Comparison of ENCODE assay signal across 8 cellular contexts in genomic region chr1:24705260-24706073, GRCh38. TPM values are rescaled to one million over a fixed set of nuclear protein-coding genes. Genes with fewer than 3 reads are reported as not detected.
A peak's percentile ranks its signal among the peaks of the same experiment; 100 is the strongest.
DNase-seq lines count a peak whose midpoint lies in the region; ATAC-seq and TF ChIP-seq lines count a peak whose summit lies in the region.

No MANE protein-coding gene starts in this region.

- H3K27me3 ChIP-seq in DOHH2 (ENCODE audit: control insufficient read depth, low read length) = no peaks in the 10 kb centered on the region
- no peaks in the 10 kb centered on the region for H3K27me3 ChIP-seq in heart right ventricle
- H3K27me3 ChIP-seq in ovary = no peaks in the 10 kb centered on the region

- no peaks in the 10 kb centered on the region; the same call in 1 of the 2 replicates for H3F3A ChIP-seq in DOHH2 (ENCODE audit: control insufficient read depth, insufficient read depth)

- TF ChIP-seq CTCF in DOHH2 (IDR thresholded peaks at IDR 0.05; ENCODE audit: low read depth, low read length, poor library complexity, severe bottlenecking) (no peak), heart right ventricle (IDR thresholded peaks at IDR 0.05) (peak in 1 of 9 donors; percentile 19), ovary (IDR thresholded peaks at IDR 0.05) (no peak)

- no peaks in the 10 kb centered on the region for H3K79me2 ChIP-seq in DOHH2 (ENCODE audit: control insufficient read depth, low read length)

- H4K20me1 ChIP-seq in DOHH2 (ENCODE audit: control insufficient read depth, insufficient read depth, low read depth, low read length) = no peaks in the 10 kb centered on the region

- peak; percentile 80 for ATAC-seq in HG03342 (IDR thresholded peaks at IDR 0.05; ENCODE audit: unreplicated experiment)
- peak; percentile 94 to 99 (median 97) for ATAC-seq in heart right ventricle
- no peak for ATAC-seq in GM19455 (IDR thresholded peaks at IDR 0.05; ENCODE audit: unreplicated experiment)

- H3K4me2 ChIP-seq in DOHH2 (ENCODE audit: low read length) = peak overlapping the region; percentile 49

- no peak for TF ChIP-seq POLR2A in ovary (IDR thresholded peaks at IDR 0.05)

- H3K4me3 ChIP-seq in DOHH2 (ENCODE audit: low read length) (peak overlapping the region; percentile 34), heart right ventricle (peak overlapping the region in 7 of 10 donors; percentile 12 to 31 (median 22)), ovary (peak overlapping the region; percentile 0)

- H3K27ac ChIP-seq in DOHH2 (ENCODE audit: low read depth, low read length) = no peak overlapping the region
- H3K27ac ChIP-seq in heart right ventricle = peak overlapping the region; percentile 70 to 92 (median 83)
- no peak overlapping the region for H3K27ac ChIP-seq in ovary

- H3K9me2 ChIP-seq in DOHH2 (replicated peaks; ENCODE audit: control insufficient read depth, low read length) = no peaks in the 10 kb centered on the region

- H3K4me1 ChIP-seq in DOHH2 (ENCODE audit: control insufficient read depth, low read length) (peaks cover 18% of the 10 kb centered on the region), heart right ventricle (peaks cover 5 to 47% (median 30%) of the 10 kb centered on the region in 9 donors), ovary (ENCODE audit: insufficient read depth) (no peaks in the 10 kb centered on the region)

- 22 to 27% methylated on average over 18 of the region's 18 CpGs for WGBS in heart right ventricle, 2 donors
- 35 to 42% (median 41%) methylated on average over 18 of the region's 18 CpGs for WGBS in ovary, 3 donors

- H3K9me3 ChIP-seq in DOHH2 (ENCODE audit: control insufficient read depth, insufficient read depth, low read length) = no peaks in the 10 kb centered on the region
- no peaks in the 10 kb centered on the region for H3K9me3 ChIP-seq in heart right ventricle
- no peaks in the 10 kb centered on the region for H3K9me3 ChIP-seq in ovary

- no peak for TF ChIP-seq EP300 in ovary (IDR thresholded peaks at IDR 0.05)

- intact Hi-C loops in heart right ventricle (cut with DNase I) = no loop called here
- intact Hi-C loops in ovary (cut with DNase I) = no loop called here

- H3K36me3 ChIP-seq in DOHH2 (ENCODE audit: control insufficient read depth, low read length) (no peaks in the 10 kb centered on the region), heart right ventricle (no peaks in the 10 kb centered on the region), ovary (no peaks in the 10 kb centered on the region)

- DNase-seq in NCI-H82 (lab: John Stamatoyannopoulos, UW) (peak; percentile 92), amygdala (lab: John Stamatoyannopoulos, UW) (peak in 53 of 56 donors; percentile 24 to 89 (median 69)), heart right ventricle (peak; percentile 84 to 89), ovary (peak; percentile 66 to 84 (median 74)), activated gamma-delta T cell (lab: John Stamatoyannopoulos, UW) (no peak)

RNA-seq across cellular contexts. Expression of gene CLIC4, which starts 39.8 kb away (rescaled TPM):
- 100 to 1,000 TPM; 256 to 511 (median 353) TPM for total RNA-seq in heart right ventricle
- 100 to 1,000 TPM in 1 of 2 donors, 10 to 100 TPM in 1; 90.8 to 308 TPM for polyA plus RNA-seq in heart right ventricle
- total RNA-seq in ovary = 100 to 1,000 TPM in 5 of 7 donors, 10 to 100 TPM in 2; 73.6 to 185 (median 125) TPM
- polyA plus RNA-seq in ovary = 100 to 1,000 TPM in 1 of 2 donors, 10 to 100 TPM in 1; 53.6 to 209 TPM

Comparison
In these comparisons a context has a peak if more than half of its experiments do, and no peak if none do; other contexts are left out.
1. H3K27ac ChIP-seq: peak in heart right ventricle (10 of 10); none in DOHH2 (single experiment) and ovary (0 of 2).
2. Peak in every context shown above with its lines, with median percentiles within 50 percentile points of each other: H3K4me3 ChIP-seq.